ENCODE assay signal across 14 cellular contexts in genomic region chr1:68221971-68222355, GRCh38. TPM values are rescaled to one million over a fixed set of nuclear protein-coding genes. Genes with fewer than 3 reads are reported as not detected.
DNase-seq lines count a peak whose midpoint lies in the region; ATAC-seq and TF ChIP-seq lines count a peak whose summit lies in the region.
"Had no signal": no experiment of that assay in that cellular context is flagged by ENCODE, and none has a peak within 500 bp of the region (broad histone marks: within the 10 kb centered on the region; RNA-seq: fewer than 3 reads in every experiment).

No MANE protein-coding gene starts in this region.

- DNase-seq in HFFc6 = peak; percentile 67
- peak; percentile 56 for DNase-seq in brain microvascular endothelial cell
- peak; percentile 28 for DNase-seq in glomerular visceral epithelial cell (ENCODE audit: extremely low spot score)
- no peak for DNase-seq in substantia nigra (lab: John Stamatoyannopoulos, UW)
- no peak for DNase-seq in GM23338 (ENCODE audit: low spot score)
- no peak for DNase-seq in cerebellum (ENCODE audit: low spot score)
- no peak for DNase-seq in iPS-NIHi11 (ENCODE audit: low spot score)
- DNase-seq: activated CD4-positive, alpha-beta T cell treated with anti-CD3 and anti-CD28 coated beads for 48 hours; CD4-positive, CD25-positive, alpha-beta regulatory T cell; GOT3; MM.1S; NCI-H2171 treated with DMSO at 0.1 percent for 48 hours; T-cell had no signal

- H3K4me1 Mint-ChIP-seq in HFFc6 (ENCODE audit: low read depth) (peaks cover 50% of the 10 kb centered on the region), GM23338 (peaks cover 11% of the 10 kb centered on the region; the same call in 2 of the 3 replicates)
- H3K4me1 Mint-ChIP-seq: CD4-positive, CD25-positive, alpha-beta regulatory T cell; T-cell had no signal

- H3K4me3 Mint-ChIP-seq in HFFc6 (peak overlapping the region; percentile 80), GM23338 (no peak overlapping the region)
- H3K4me3 Mint-ChIP-seq: CD4-positive, CD25-positive, alpha-beta regulatory T cell; T-cell had no signal

- no peaks in the 10 kb centered on the region for H3K9me2 ChIP-seq in GM23338 (ENCODE audit: insufficient read depth)

- H3K9me3 Mint-ChIP-seq in HFFc6 (no peaks in the 10 kb centered on the region), GM23338 (no peaks in the 10 kb centered on the region)
- H3K9me3 Mint-ChIP-seq: T-cell had no signal

- no peaks in the 10 kb centered on the region for H3K36me3 ChIP-seq in brain microvascular endothelial cell (replicated peaks)
- no peaks in the 10 kb centered on the region for H3K36me3 ChIP-seq in stomach smooth muscle (ENCODE audit: control insufficient read depth in 2 of 2, insufficient read depth in 2 of 2, low read length in 2 of 2)
- no peaks in the 10 kb centered on the region for H3K36me3 ChIP-seq in GM23338 (ENCODE audit: insufficient read depth)

- 0 out of 2 replicates have a peak, but pooled peaks cover 4% of the 10 kb centered on the region for H4K20me1 ChIP-seq in GM23338 (replicated peaks; ENCODE audit: insufficient read depth)

- H3F3A ChIP-seq in GM23338 (replicated peaks; ENCODE audit: low read depth) = no peaks in the 10 kb centered on the region

- no peak overlapping the region for H3K9ac ChIP-seq in stomach smooth muscle (ENCODE audit: low read length in 2 of 2)

- no peak overlapping the region for H3K4me2 ChIP-seq in GM23338

- no peak overlapping the region for H3K27ac ChIP-seq in brain microvascular endothelial cell
- H3K27ac ChIP-seq in stomach smooth muscle (ENCODE audit: low read length) = peak overlapping the region; percentile 49
- H3K27ac ChIP-seq in substantia nigra (ENCODE audit: low read depth, low read length, poor library complexity, severe bottlenecking) = no peak overlapping the region
- H3K27ac ChIP-seq in GM23338 (ENCODE audit: low read depth) = no peak overlapping the region

- ATAC-seq in GM23338 = no peak
- ATAC-seq: T-cell had no signal

- H3K4me3 ChIP-seq in brain microvascular endothelial cell (ENCODE audit: low read depth, low read length) (no peak overlapping the region), stomach smooth muscle (ENCODE audit: low read length in 2 of 2) (peak overlapping the region in 1 of 2 donors; percentile 3), GM23338 (no peak overlapping the region)

- H3K27ac Mint-ChIP-seq in HFFc6 (peak overlapping the region; percentile 61), GM23338 (no peak overlapping the region)
- H3K27ac Mint-ChIP-seq: CD4-positive, CD25-positive, alpha-beta regulatory T cell; T-cell had no signal

- H3K79me2 ChIP-seq in GM23338 (replicated peaks; ENCODE audit: insufficient read depth) = no peaks in the 10 kb centered on the region

- in situ Hi-C loops in brain microvascular endothelial cell (cut with HindIII; ENCODE audit: low pct_ligation_motif_present, low sequenced_read_pairs) = no loop called here

- TF ChIP-seq CTCF in HFFc6 (IDR thresholded peaks at IDR 0.05) = no peak
- TF ChIP-seq CTCF in brain microvascular endothelial cell (IDR thresholded peaks at IDR 0.05; ENCODE audit: low read depth, low read length, missing control alignments) = no peak
- TF ChIP-seq CTCF in GM23338 (conservative IDR thresholded peaks at IDR 0.05; ENCODE audit: low read depth in 2 of 2) = no peak

- peaks cover 25% of the 10 kb centered on the region for H3K4me1 ChIP-seq in stomach smooth muscle (ENCODE audit: control insufficient read depth, insufficient read depth, low read length)
- peaks cover 13% of the 10 kb centered on the region for H3K4me1 ChIP-seq in GM23338 (ENCODE audit: insufficient read depth)

- no peaks in the 10 kb centered on the region for H3K27me3 ChIP-seq in brain microvascular endothelial cell (replicated peaks)
- H3K27me3 ChIP-seq in stomach smooth muscle (ENCODE audit: control insufficient read depth in 1 of 2, insufficient read depth in 2 of 2, low read length in 2 of 2) = no peaks in the 10 kb centered on the region
- H3K27me3 ChIP-seq in GM23338 (ENCODE audit: insufficient read depth) = peaks cover 34% of the 10 kb centered on the region

- H3K36me3 Mint-ChIP-seq in HFFc6 (ENCODE audit: low read depth) (peaks cover 8% of the 10 kb centered on the region; the same call in 1 of the 2 replicates), GM23338 (ENCODE audit: low read depth) (no peaks in the 10 kb centered on the region)
- H3K36me3 Mint-ChIP-seq: CD4-positive, CD25-positive, alpha-beta regulatory T cell; T-cell had no signal

- H3K27me3 Mint-ChIP-seq in HFFc6 (ENCODE audit: insufficient read depth) = no peaks in the 10 kb centered on the region
- H3K27me3 Mint-ChIP-seq in GM23338 (ENCODE audit: insufficient read depth, low read depth, poor library complexity) = peaks cover 6% of the 10 kb centered on the region
- H3K27me3 Mint-ChIP-seq: CD4-positive, CD25-positive, alpha-beta regulatory T cell had no signal

- H3K9me3 ChIP-seq in stomach smooth muscle (ENCODE audit: control insufficient read depth in 2 of 2, low read length in 2 of 2) = no peaks in the 10 kb centered on the region

- H2AFZ ChIP-seq in GM23338 = no peak overlapping the region

TF ChIP-seq in GM23338, 12 proteins besides CTCF, POLR2A, EP300 and RAD21:
- no peak for TF ChIP-seq POLR2AphosphoS5 (IDR thresholded peaks at IDR 0.05; ENCODE audit: low read depth)
- no peak for TF ChIP-seq EZH2phosphoT487 (IDR thresholded peaks at IDR 0.05; ENCODE audit: unreplicated experiment)
- TF ChIP-seq NANOG (IDR thresholded peaks at IDR 0.05; ENCODE audit: borderline replicate concordance) = no peak
- no peak for TF ChIP-seq JUNB (IDR thresholded peaks at IDR 0.05; ENCODE audit: unreplicated experiment)
TF ChIP-seq in GM23338: peak in this region for 0.

RNA-seq across cellular contexts. Expression of gene WLS, which starts 10.4 kb away (rescaled TPM):
- total RNA-seq in HFFc6 (2021; fragmentation: NEBNext Ultra II Directional; extraction: Animal tissue kit (Norgen Biotek cat#: 25700)) = 10 to 100 TPM; 39.4 to 52.0 (median 42.3) TPM
- 1.2 and 2.7 TPM in 2 replicates for total RNA-seq in GM23338 (2014; rRNA removed; shearing (Covaris generic))
- 0.73 and 0.87 TPM in 2 replicates for polyA plus RNA-seq in GM23338 (2016; fragmentation: Nextera tagmentation; extraction: Ambion mirVana)
- 52.9 TPM for total RNA-seq in cerebellum
- total RNA-seq: CD4-positive, CD25-positive, alpha-beta regulatory T cell had no signal
- polyA plus RNA-seq: CD4-positive, CD25-positive, alpha-beta regulatory T cell had no signal

Comparison
In these comparisons a context has a peak if more than half of its experiments do, and no peak if none do; other contexts are left out.
1. DNase-seq: peak in HFFc6 (single experiment), brain microvascular endothelial cell (single experiment) and glomerular visceral epithelial cell (single experiment); none in substantia nigra (0 of 49), GM23338 (single experiment), cerebellum (single experiment) and iPS-NIHi11 (single experiment).
2. RNA of gene WLS, which starts 10.4 kb away (total RNA-seq): 52.9 TPM in cerebellum (single experiment) and 39.4 to 52.0 TPM in HFFc6; 1.2 to 2.7 TPM in GM23338; every median in the first group is over 10 times any median in the second.